25 cellular contexts compared by ENCODE assay signal in the genomic region with DNA sequence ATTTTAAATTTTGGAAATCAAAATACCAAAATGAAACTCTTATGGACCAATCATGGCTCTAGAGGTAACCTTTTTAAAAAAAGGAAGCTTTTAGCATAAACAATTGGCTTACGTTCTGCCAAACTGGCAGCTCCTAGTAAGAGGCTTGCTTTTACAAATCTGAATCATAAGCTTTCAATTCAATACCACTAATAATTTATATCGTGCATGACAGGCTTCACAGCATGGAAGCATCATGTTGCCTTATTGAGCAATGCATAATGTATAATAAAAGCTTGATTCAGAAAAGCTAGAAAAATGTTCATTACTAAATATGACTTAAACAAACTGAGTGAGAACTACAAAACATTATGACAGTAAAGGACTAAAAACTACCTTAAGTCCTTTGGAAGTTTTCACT.
"Had no signal": no experiment of that assay in that cellular context is flagged by ENCODE, and none has a peak within 500 bp of the region (broad histone marks: within the 10 kb centered on the region; RNA-seq: fewer than 3 reads in every experiment).

No MANE protein-coding gene starts in this region.

- H3K4me3 Mint-ChIP-seq: endodermal cell; naive thymus-derived CD4-positive, alpha-beta T cell; nephron; neural progenitor cell; stimulated activated effector memory CD8-positive, alpha-beta T cell treated with anti-CD3 and anti-CD28 coated beads, Interleukin-12 subunit alpha, Interleukin-12 subunit beta, amount 100 ng/mL, for 72 hours had no signal

- H3K9me3 ChIP-seq: prostate gland, thyroid gland, vagina had no signal

- H3K4me1 Mint-ChIP-seq: naive thymus-derived CD4-positive, alpha-beta T cell; nephron; stimulated activated effector memory CD8-positive, alpha-beta T cell treated with anti-CD3 and anti-CD28 coated beads, Interleukin-12 subunit alpha, Interleukin-12 subunit beta, amount 100 ng/mL, for 72 hours had no signal

- H3K36me3 ChIP-seq: left lung, prostate gland, right atrium auricular region, stomach, thyroid gland, vagina had no signal

- H3K4me1 ChIP-seq: left lung, prostate gland, right atrium auricular region, stomach, thyroid gland, vagina had no signal

- ATAC-seq: esophagus mucosa; left cardiac atrium; left lung; naive thymus-derived CD4-positive, alpha-beta T cell; sciatic nerve; stimulated activated effector memory CD8-positive, alpha-beta T cell treated with anti-CD3 and anti-CD28 coated beads, Interleukin-12 subunit alpha, Interleukin-12 subunit beta, amount 100 ng/mL, for 72 hours had no signal

- DNase-seq: dorsolateral prefrontal cortex; effector CD8-positive, alpha-beta T cell; endodermal cell; left cardiac atrium; left lung; mesendoderm; midbrain; naive thymus-derived CD4-positive, alpha-beta T cell; stimulated activated CD4-positive, alpha-beta T cell treated with anti-CD3 and anti-CD28 coated beads, Interleukin-2, amount 100 ng/mL, for 24 hours; stimulated activated CD4-positive, alpha-beta T cell treated with anti-CD3 and anti-CD28 coated beads, Interleukin-4, amount 100 ng/mL, for 24 hours; stimulated activated naive CD4-positive, alpha-beta T cell treated with Interleukin-2 at 50 U/mL for 16 hours; stomach; thyroid gland; trophoblast cell had no signal

- H3K9ac ChIP-seq: neural progenitor cell had no signal

- H3K27me3 ChIP-seq: dorsolateral prefrontal cortex, left lung, neural progenitor cell, right atrium auricular region, stomach, thyroid gland, vagina had no signal

- H3K27ac ChIP-seq: dorsolateral prefrontal cortex, epithelial cell of prostate, left lung, neural progenitor cell, prostate gland, right atrium auricular region, stomach, thyroid gland, vagina had no signal

- H3K27ac Mint-ChIP-seq: endodermal cell; naive thymus-derived CD4-positive, alpha-beta T cell; nephron; neural progenitor cell; stimulated activated effector memory CD8-positive, alpha-beta T cell treated with anti-CD3 and anti-CD28 coated beads, Interleukin-12 subunit alpha, Interleukin-12 subunit beta, amount 100 ng/mL, for 72 hours had no signal

- H2AFZ ChIP-seq: neural progenitor cell had no signal

- H3K36me3 Mint-ChIP-seq: naive thymus-derived CD4-positive, alpha-beta T cell; neural progenitor cell; stimulated activated effector memory CD8-positive, alpha-beta T cell treated with anti-CD3 and anti-CD28 coated beads, Interleukin-12 subunit alpha, Interleukin-12 subunit beta, amount 100 ng/mL, for 72 hours had no signal

- FAIRE-seq: colon, frontal cortex had no signal

- H3K4me3 ChIP-seq: dorsolateral prefrontal cortex, left lung, neural progenitor cell, prostate gland, right atrium auricular region, stomach, thyroid gland, vagina had no signal

- H3K27me3 Mint-ChIP-seq: naive thymus-derived CD4-positive, alpha-beta T cell had no signal
